32 cellular contexts compared by ENCODE assay signal in genomic region chr9:135945969-135946368, GRCh38. TPM values are rescaled to one million over a fixed set of nuclear protein-coding genes. Genes with fewer than 3 reads are reported as not detected.
A peak's percentile ranks its signal among the peaks of the same experiment; 100 is the strongest.
DNase-seq lines count a peak whose midpoint lies in the region; ATAC-seq, FAIRE-seq and TF ChIP-seq lines count a peak whose summit lies in the region.
"Had no signal": no experiment of that assay in that cellular context is flagged by ENCODE, and none has a peak within 500 bp of the region (broad histone marks: within the 10 kb centered on the region; RNA-seq: fewer than 3 reads in every experiment).

No MANE protein-coding gene starts in this region.

- H2BK12ac ChIP-seq in neuronal stem cell (ENCODE audit: low read length): no peak overlapping the region

- H4K20me1 ChIP-seq in K562 (replicated peaks; ENCODE audit: control insufficient read depth, insufficient read depth, low read length): peaks cover 39% of the 10 kb centered on the region; the same call in 1 of the 2 replicates

- no peak overlapping the region for H3K4me3 ChIP-seq in K562
- H3K4me3 ChIP-seq in neuronal stem cell (ENCODE audit: low read length in 2 of 2): no peak overlapping the region
- H3K4me3 ChIP-seq: HAP-1, PC-9, SK-N-MC had no signal

- peak overlapping the region in 1 of 2 experiments; percentile 35; a peak in 1 of 4 replicates for H3K9ac ChIP-seq in K562 (ENCODE audit: insufficient read depth in 1 of 2, low read depth in 2 of 2, low read length in 2 of 2)
- H3K9ac ChIP-seq in neuronal stem cell (ENCODE audit: low read depth, low read length, poor library complexity): no peak overlapping the region

- no peak overlapping the region for H3K4me2 ChIP-seq in K562 (ENCODE audit: insufficient read depth, low read length)
- H3K4me2 ChIP-seq in neuronal stem cell (ENCODE audit: insufficient read depth, low read length, poor library complexity, severe bottlenecking): no peak overlapping the region
- H3K4me2 ChIP-seq: PC-9 had no signal

- 94% methylated on average over 17 of the region's 18 CpGs for WGBS in K562 (ENCODE audit: insufficient coverage, low coverage, missing lambda C conversion rate)
- WGBS in neuronal stem cell (ENCODE audit: extremely low coverage in 2 of 2, insufficient read length in 2 of 2, insufficient replicate concordance in 1 of 2), 2 donors: no CpG with 5 or more reads among the region's 18 CpGs

- BruUV-seq in K562 (replicated peaks; lab: Mats Ljungman, UMichigan): no TSS peak

- H3K27me3 ChIP-seq in K562 (ENCODE audit: control insufficient read depth in 2 of 2, insufficient read depth in 2 of 2, low read length in 2 of 2) (no peaks in the 10 kb centered on the region), neuronal stem cell (ENCODE audit: control insufficient read depth in 3 of 3, insufficient read depth in 3 of 3, low read depth in 1 of 3, low read length in 3 of 3) (no peaks in the 10 kb centered on the region)

- no peak overlapping the region for H2BK120ac ChIP-seq in neuronal stem cell (ENCODE audit: low read depth, low read length)

- intact Hi-C loops in K562 (cut with micrococcal nuclease) (no loop called here), cardiac septum (cut with DNase I) (no loop called here)

- H3K23ac ChIP-seq in neuronal stem cell (ENCODE audit: low read depth, low read length, poor library complexity): no peak overlapping the region

- no peak overlapping the region; the same call in 2 of the 3 replicates for H3K27ac ChIP-seq in K562 (ENCODE audit: extremely low read depth, low read depth, low read length)
- H3K27ac ChIP-seq in neuronal stem cell (replicated peaks; ENCODE audit: low read length): no peak overlapping the region
- H3K27ac ChIP-seq: HL-60, PC-9, SK-N-MC had no signal

- TF ChIP-seq POLR2A in K562 (conservative IDR thresholded peaks at IDR 0.05): no peak

- no peak overlapping the region for H2BK15ac ChIP-seq in neuronal stem cell (ENCODE audit: low read length)

- H4K91ac ChIP-seq in neuronal stem cell (ENCODE audit: low read depth, low read length, poor library complexity): no peak overlapping the region

- peaks cover 6% of the 10 kb centered on the region for H3K79me1 ChIP-seq in neuronal stem cell (ENCODE audit: low read depth, low read length)

- no peak overlapping the region for H3K18ac ChIP-seq in neuronal stem cell (ENCODE audit: low read length)

- H3K79me2 ChIP-seq in K562 (ENCODE audit: control insufficient read depth, insufficient read depth, low read length): peaks cover 98% of the 10 kb centered on the region

- peak; percentile 83 for DNase-seq in A172 (ENCODE audit: low spot score)
- DNase-seq in ELF-1 (ENCODE audit: low read depth, low spot score): peak; percentile 80
- no peak for DNase-seq in K562 (ENCODE audit: extremely low read depth in 1 of 4, low spot score in 3 of 4)
- DNase-seq in neuronal stem cell (ENCODE audit: low spot score): no peak
- no peak for DNase-seq in T-helper 2 cell treated with Interferon-gamma antibody and Interleukin-4, amounts not matched to agents 5 μg/mL and 100 μg/mL, for 36 hours (ENCODE audit: low spot score)
- DNase-seq in activated T-cell treated with anti-CD3 and anti-CD28 coated beads, Interleukin-2, amount 50 U/mL, for 1 hour: no peak
- DNase-seq in cardiac septum (ENCODE audit: low spot score): no peak
- DNase-seq: 8988T; C1 segment of cervical spinal cord; CD8-positive, alpha-beta T cell; DMS 273 treated with DMSO at 0.1 percent for 48 hours; DMS79; EL; GF-D8; GOT3; HFFc6; Karpas-422; NCI-H1092; NCI-H1417 treated with DMSO at 0.1 percent for 48 hours; NCI-H187 treated with DMSO at 0.1 percent for 48 hours; NCI-H2107; NCI-H446; NCI-H526; NCI-H82; NK-92 treated with Interleukin-12 subunit alpha and Interleukin-12 subunit beta, amount 100 ng/mL, for 24 hours; PC-9; SIG-M5 had no signal

- no peaks in the 10 kb centered on the region for H3K27me3 Mint-ChIP-seq in T-helper 2 cell treated with Interferon-gamma antibody and Interleukin-4, amounts not matched to agents 5 μg/mL and 100 μg/mL, for 36 hours (ENCODE audit: low read depth)

- peaks cover 5% of the 10 kb centered on the region for H3K4me1 Mint-ChIP-seq in T-helper 2 cell treated with Interferon-gamma antibody and Interleukin-4, amounts not matched to agents 5 μg/mL and 100 μg/mL, for 36 hours (ENCODE audit: low read depth)

- no peak for TF ChIP-seq EP300 in K562 (IDR thresholded peaks at IDR 0.05; ENCODE audit: low read length)

- no peak overlapping the region for H2BK5ac ChIP-seq in neuronal stem cell (ENCODE audit: low read length)

- no peak for TF ChIP-seq CTCF in K562 (IDR thresholded peaks at IDR 0.05 in 2 of 3, conservative IDR thresholded peaks at IDR 0.05 in 1 of 3; ENCODE audit: insufficient read depth in 2 of 3, low read depth in 1 of 3, low read length in 3 of 3)

- no peak for TF ChIP-seq RAD21 in K562 (CRISPR knock-in tag; conservative IDR thresholded peaks at IDR 0.05 in 1 of 2, IDR thresholded peaks at IDR 0.05 in 1 of 2)

- POLR2A ChIA-PET in K562 (lab: Yijun Ruan, JAX): interaction anchor here (1.9 to 3.7 kb wide), 2 partner anchors 12 to 13 kb away, joined by 7 to 16 read pairs; no protein-coding TSS in a partner anchor

- H3K4me3 Mint-ChIP-seq in T-helper 2 cell treated with Interferon-gamma antibody and Interleukin-4, amounts not matched to agents 5 μg/mL and 100 μg/mL, for 36 hours: no peak overlapping the region
- H3K4me3 Mint-ChIP-seq: CD8-positive, alpha-beta T cell; HFFc6 had no signal

- H3K9me3 Mint-ChIP-seq in T-helper 2 cell treated with Interferon-gamma antibody and Interleukin-4, amounts not matched to agents 5 μg/mL and 100 μg/mL, for 36 hours: no peaks in the 10 kb centered on the region
- H3K9me3 Mint-ChIP-seq: CD8-positive, alpha-beta T cell; HFFc6 had no signal

- no peaks in the 10 kb centered on the region for H3K9me1 ChIP-seq in K562 (ENCODE audit: control insufficient read depth, insufficient read depth, low read length)

- H2AFZ ChIP-seq in K562 (ENCODE audit: low read depth, low read length) (no peak overlapping the region), neuronal stem cell (ENCODE audit: low read length) (no peak overlapping the region)
- H2AFZ ChIP-seq: PC-9 had no signal

- CTCF ChIA-PET in K562 (lab: Yijun Ruan, JAX; ENCODE audit: low intra/inter-chr PET ratio): no interaction called here

- H4K8ac ChIP-seq in neuronal stem cell (ENCODE audit: low read depth, low read length): peak overlapping the region; percentile 43

- H3K36me3 Mint-ChIP-seq in T-helper 2 cell treated with Interferon-gamma antibody and Interleukin-4, amounts not matched to agents 5 μg/mL and 100 μg/mL, for 36 hours (ENCODE audit: low read depth): peaks cover 49% of the 10 kb centered on the region

- no peak overlapping the region for H3K4ac ChIP-seq in neuronal stem cell (ENCODE audit: low read length)

- no peak overlapping the region for H3K14ac ChIP-seq in neuronal stem cell (ENCODE audit: low read length)

- in situ Hi-C loops in K562 (cut with MboI): no loop called here

- H3K4me1 ChIP-seq in K562 (replicated peaks in 1 of 2; ENCODE audit: control insufficient read depth in 2 of 2, insufficient read depth in 2 of 2, low read length in 2 of 2) (peaks cover 29 to 57% of the 10 kb centered on the region in 2 experiments), neuronal stem cell (ENCODE audit: control insufficient read depth in 2 of 2, insufficient read depth in 1 of 2, low read depth in 1 of 2, low read length in 2 of 2) (no peaks in the 10 kb centered on the region)
- H3K4me1 ChIP-seq: HAP-1 had no signal

- H3K9me3 ChIP-seq in K562 (replicated peaks; ENCODE audit: control insufficient read depth, insufficient read depth, low read depth, low read length) (no peaks in the 10 kb centered on the region), neuronal stem cell (replicated peaks in 1 of 2; ENCODE audit: control insufficient read depth in 2 of 2, insufficient read depth in 1 of 2, low read depth in 1 of 2, low read length in 2 of 2) (no peaks in the 10 kb centered on the region)
- H3K9me3 ChIP-seq: HAP-1 had no signal

- no peak for FAIRE-seq in K562 (lab: Jason Lieb, UNC)
- FAIRE-seq: GM12891 had no signal

- no peak overlapping the region for H2AK5ac ChIP-seq in neuronal stem cell (ENCODE audit: low read depth, low read length)

- H3K27ac Mint-ChIP-seq in T-helper 2 cell treated with Interferon-gamma antibody and Interleukin-4, amounts not matched to agents 5 μg/mL and 100 μg/mL, for 36 hours: no peak overlapping the region
- H3K27ac Mint-ChIP-seq: CD8-positive, alpha-beta T cell; HFFc6 had no signal

- ATAC-seq in K562: no peak
- ATAC-seq in HG02610 (IDR thresholded peaks at IDR 0.05; ENCODE audit: unreplicated experiment): no peak
- ATAC-seq: CD8-positive, alpha-beta T cell had no signal

- peaks cover 98% of the 10 kb centered on the region for H3K36me3 ChIP-seq in K562 (ENCODE audit: control insufficient read depth, insufficient read depth, low read length)
- H3K36me3 ChIP-seq in neuronal stem cell (replicated peaks in 1 of 2; ENCODE audit: control insufficient read depth in 2 of 2, insufficient read depth in 2 of 2, low read length in 2 of 2): peaks cover 34 to 90% of the 10 kb centered on the region in 2 donors

RNA-seq across cellular contexts. Expression of gene UBAC1, which starts 15.2 kb away (rescaled TPM):
- total RNA-seq in A172 (2014; rRNA removed; shearing (Covaris generic)): 113 and 145 TPM in 2 replicates
- total RNA-seq in K562 (2011; cell fraction: chromatin; rRNA removed; ENCODE audit: low replicate concordance): 536 and 854 TPM in 2 replicates
- total RNA-seq in K562 (2011; cell fraction: nucleolus; rRNA removed): 552 and 553 TPM in 2 replicates
- total RNA-seq in K562 (2011; cell fraction: nucleoplasm; rRNA removed): 447 and 492 TPM in 2 replicates
- total RNA-seq in K562 (2014; rRNA removed) (399 and 504 TPM in 2 replicates), K562 (2014; rRNA removed; fragmentation: Illumina TruSeq; extraction: Trizol) (138 and 145 TPM in 2 replicates), K562 (2015; rRNA removed; fragmentation: Illumina TruSeq; extraction: Trizol) (166 and 171 TPM in 2 replicates), K562 (2021) (294 and 309 TPM in 2 replicates), cardiac septum (90.3 TPM)
- polyA plus RNA-seq in K562 (2011; rRNA removed) (385 and 395 TPM in 2 replicates), K562 (2014; fragmentation: Illumina TruSeq; extraction: Trizol) (219 and 228 TPM in 2 replicates), K562 (2014; fragmentation: Nextera tagmentation; extraction: Ambion mirVana) (100 to 1,000 TPM in 1 of 2 experiments, 10 to 100 TPM in 1; 94.0 to 117 TPM), K562 (2014; rRNA removed) (381 and 405 TPM in 2 replicates)
- polyA plus RNA-seq in K562 (2011; cell fraction: cytosol; rRNA removed): 447 and 505 TPM in 2 replicates
- 838 and 845 TPM in 2 replicates for polyA plus RNA-seq in K562 (2011; cell fraction: nucleus; rRNA removed)
- 178 and 239 TPM in 2 replicates for polyA plus RNA-seq in K562 (2012)
- polyA minus RNA-seq in K562 (2011; rRNA and poly(A)+ RNA removed): 128 and 165 TPM in 2 replicates
- 110 and 129 TPM in 2 replicates for polyA minus RNA-seq in K562 (2011; cell fraction: cytosol; rRNA and poly(A)+ RNA removed)
- polyA minus RNA-seq in K562 (2011; cell fraction: nucleus; rRNA and poly(A)+ RNA removed): 120 and 171 TPM in 2 replicates
- 44.5 TPM for polyA plus RNA-seq in neuronal stem cell (2013, experiment 1 of 2)
- 42.3 TPM for polyA plus RNA-seq in neuronal stem cell (2013, experiment 2 of 2)

RNA-seq across cellular contexts. Expression of gene CAMSAP1, which starts 38.6 kb away (rescaled TPM):
- 30.7 TPM in 2 replicates for total RNA-seq in A172 (2014; rRNA removed; shearing (Covaris generic))
- 40.9 and 68.9 TPM in 2 replicates for total RNA-seq in K562 (2011; cell fraction: chromatin; rRNA removed; ENCODE audit: low replicate concordance)
- total RNA-seq in K562 (2011; cell fraction: nucleolus; rRNA removed): 21.5 and 22.4 TPM in 2 replicates
- total RNA-seq in K562 (2011; cell fraction: nucleoplasm; rRNA removed): 36.1 and 42.5 TPM in 2 replicates
- total RNA-seq in K562 (2014; rRNA removed) (18.1 and 23.4 TPM in 2 replicates), K562 (2014; rRNA removed; fragmentation: Illumina TruSeq; extraction: Trizol) (14.3 TPM in 2 replicates), K562 (2015; rRNA removed; fragmentation: Illumina TruSeq; extraction: Trizol) (13.9 and 15.7 TPM in 2 replicates), K562 (2021) (28.8 and 32.8 TPM in 2 replicates), cardiac septum (25.5 TPM)
- polyA plus RNA-seq in K562 (2011; rRNA removed) (6.3 and 6.9 TPM in 2 replicates), K562 (2014; fragmentation: Illumina TruSeq; extraction: Trizol) (14.9 and 19.7 TPM in 2 replicates), K562 (2014; fragmentation: Nextera tagmentation; extraction: Ambion mirVana) (1 to 10 TPM; 1.5 to 1.6 TPM), K562 (2014; rRNA removed) (10.0 and 11.3 TPM in 2 replicates)
- polyA plus RNA-seq in K562 (2011; cell fraction: cytosol; rRNA removed): 6.3 and 8.3 TPM in 2 replicates
- 15.6 and 19.6 TPM in 2 replicates for polyA plus RNA-seq in K562 (2011; cell fraction: nucleus; rRNA removed)
- 10.6 and 11.9 TPM in 2 replicates for polyA plus RNA-seq in K562 (2012)
- polyA minus RNA-seq in K562 (2011; rRNA and poly(A)+ RNA removed): 14.1 and 20.0 TPM in 2 replicates
- polyA minus RNA-seq in K562 (2011; cell fraction: cytosol; rRNA and poly(A)+ RNA removed): 42.2 and 76.3 TPM in 2 replicates
- 11.4 and 23.5 TPM in 2 replicates for polyA minus RNA-seq in K562 (2011; cell fraction: nucleus; rRNA and poly(A)+ RNA removed)
- 30.3 TPM for polyA plus RNA-seq in neuronal stem cell (2013, experiment 1 of 2)
- 27.6 TPM for polyA plus RNA-seq in neuronal stem cell (2013, experiment 2 of 2)

Comparison
In these comparisons a context has a peak if more than half of its experiments do, and no peak if none do; other contexts are left out.
1. DNase-seq: peak in A172 (single experiment) and ELF-1 (single experiment); none in K562 (0 of 4), neuronal stem cell (single experiment), T-helper 2 cell treated with Interferon-gamma antibody and Interleukin-4, amounts not matched to agents 5 μg/mL and 100 μg/mL, for 36 hours (single experiment), activated T-cell treated with anti-CD3 and anti-CD28 coated beads, Interleukin-2, amount 50 U/mL, for 1 hour (single experiment) and cardiac septum (single experiment).